ENCODE assay signal across 7 cellular contexts in genomic region chr14:91087470-91087869, GRCh38. TPM values are rescaled to one million over a fixed set of nuclear protein-coding genes. Genes with fewer than 3 reads are reported as not detected.
DNase-seq lines count a peak whose midpoint lies in the region; ATAC-seq, FAIRE-seq and TF ChIP-seq lines count a peak whose summit lies in the region.
"Not testable (repeated sequence)": the region's sequence is repeated elsewhere in the genome, so short reads cannot be mapped to it uniquely, and the experiment has no call there.

No MANE protein-coding gene starts in this region.

- H3K79me2 ChIP-seq in PC-3 (ENCODE audit: low read length) = not testable (repeated sequence)

- H2AFZ ChIP-seq in PC-3 (ENCODE audit: low read length) = peak overlapping the region; percentile 50; the same call in 1 of the 2 replicates

- H3K27ac ChIP-seq in PC-3 (ENCODE audit: low read length); left lung: not testable (repeated sequence)
- H3K27ac ChIP-seq in esophagus squamous epithelium (peak overlapping the region in 3 of 4 donors; percentile 71 to 79 (median 75)), mucosa of rectum (ENCODE audit: low read depth in 2 of 2, low read length in 2 of 2) (peak overlapping the region; percentile 88 to 91)

- H3K4me2 ChIP-seq in PC-3 (ENCODE audit: low read length) = not testable (repeated sequence)

- H3K27ac Mint-ChIP-seq in activated CD8-positive, alpha-beta T cell treated with anti-CD3 and anti-CD28 coated beads, Interleukin-2, amount 10 ng/mL, durations not matched to agents 7 days and 5 days = peak overlapping the region; percentile 27
- H3K27ac Mint-ChIP-seq in stimulated activated effector memory CD8-positive, alpha-beta T cell treated with anti-CD3 and anti-CD28 coated beads, Interleukin-12 subunit alpha, Interleukin-12 subunit beta, amount 100 ng/mL, for 72 hours = peak overlapping the region; percentile 51

- H3K9me2 ChIP-seq in PC-3 (replicated peaks; ENCODE audit: low read length) = not testable (repeated sequence)

- 30 to 42% methylated on average over 4 to 5 of the region's 5 CpGs for WGBS in esophagus squamous epithelium, 2 donors

- not testable (repeated sequence) for H3K9me3 ChIP-seq in PC-3 (ENCODE audit: low read length); esophagus squamous epithelium; left lung; mucosa of rectum (ENCODE audit: control insufficient read depth in 2 of 2, low read length in 2 of 2)

- not testable (repeated sequence) for ATAC-seq in PC-3; activated CD8-positive, alpha-beta T cell treated with anti-CD3 and anti-CD28 coated beads, Interleukin-2, amount 10 ng/mL, durations not matched to agents 7 days and 5 days; stimulated activated effector memory CD8-positive, alpha-beta T cell treated with anti-CD3 and anti-CD28 coated beads, Interleukin-12 subunit alpha, Interleukin-12 subunit beta, amount 100 ng/mL, for 72 hours
- ATAC-seq in left lung = peak; percentile 29

- DNase-seq in PC-3 (peak; percentile 10), bronchial epithelial cell (ENCODE audit: low read depth) (peak; percentile 80)
- DNase-seq in activated CD8-positive, alpha-beta T cell treated with anti-CD3 and anti-CD28 coated beads, Interleukin-2, amount 10 ng/mL, durations not matched to agents 7 days and 5 days; esophagus squamous epithelium (lab: John Stamatoyannopoulos, UW); left lung; stimulated activated effector memory CD8-positive, alpha-beta T cell treated with anti-CD3 and anti-CD28 coated beads, Interleukin-12 subunit alpha, Interleukin-12 subunit beta, amount 100 ng/mL, for 72 hours (ENCODE audit: low spot score in 2 of 2): not testable (repeated sequence)

- H3K27me3 Mint-ChIP-seq in activated CD8-positive, alpha-beta T cell treated with anti-CD3 and anti-CD28 coated beads, Interleukin-2, amount 10 ng/mL, durations not matched to agents 7 days and 5 days (ENCODE audit: low read depth) = not testable (repeated sequence)

- not testable (repeated sequence) for H3K36me3 Mint-ChIP-seq in activated CD8-positive, alpha-beta T cell treated with anti-CD3 and anti-CD28 coated beads, Interleukin-2, amount 10 ng/mL, durations not matched to agents 7 days and 5 days (ENCODE audit: low read depth); stimulated activated effector memory CD8-positive, alpha-beta T cell treated with anti-CD3 and anti-CD28 coated beads, Interleukin-12 subunit alpha, Interleukin-12 subunit beta, amount 100 ng/mL, for 72 hours

- H3K4me1 ChIP-seq in PC-3 (ENCODE audit: insufficient read depth, low read length); left lung: not testable (repeated sequence)
- H3K4me1 ChIP-seq in esophagus squamous epithelium (peaks cover 4 to 21% (median 12%) of the 10 kb centered on the region in 3 donors), mucosa of rectum (ENCODE audit: control insufficient read depth in 2 of 2, insufficient read depth in 2 of 2, low read length in 2 of 2) (peaks cover 33 to 36% of the 10 kb centered on the region in 2 donors)

- CTCF ChIA-PET in PC-3 (lab: Charles Lee) = not testable (repeated sequence)
- CTCF ChIA-PET in activated CD8-positive, alpha-beta T cell treated with anti-CD3 and anti-CD28 coated beads, Interleukin-2, amount 10 ng/mL, durations not matched to agents 7 days and 5 days (lab: Charles Lee) = interaction anchor here (0.8 to 1.3 kb wide), 3 partner anchors 12 to 29 kb away, joined by 3 read pairs; no protein-coding TSS in a partner anchor

- not testable (repeated sequence) for BruUV-seq in PC-3 (replicated peaks; lab: Mats Ljungman, UMichigan)

- H3K4me3 ChIP-seq in PC-3 (ENCODE audit: low read length); bronchial epithelial cell (ENCODE audit: low read depth, low read length); esophagus squamous epithelium; left lung: not testable (repeated sequence)
- peak overlapping the region in 1 of 2 donors; percentile 46 for H3K4me3 ChIP-seq in mucosa of rectum (ENCODE audit: low read length in 2 of 2)

- not testable (repeated sequence) for H3K4me3 Mint-ChIP-seq in activated CD8-positive, alpha-beta T cell treated with anti-CD3 and anti-CD28 coated beads, Interleukin-2, amount 10 ng/mL, durations not matched to agents 7 days and 5 days; stimulated activated effector memory CD8-positive, alpha-beta T cell treated with anti-CD3 and anti-CD28 coated beads, Interleukin-12 subunit alpha, Interleukin-12 subunit beta, amount 100 ng/mL, for 72 hours

- H3K9me3 Mint-ChIP-seq in activated CD8-positive, alpha-beta T cell treated with anti-CD3 and anti-CD28 coated beads, Interleukin-2, amount 10 ng/mL, durations not matched to agents 7 days and 5 days (ENCODE audit: insufficient read depth); stimulated activated effector memory CD8-positive, alpha-beta T cell treated with anti-CD3 and anti-CD28 coated beads, Interleukin-12 subunit alpha, Interleukin-12 subunit beta, amount 100 ng/mL, for 72 hours: not testable (repeated sequence)

- TF ChIP-seq CTCF in PC-3 (conservative IDR thresholded peaks at IDR 0.05; ENCODE audit: low read depth, low read length); bronchial epithelial cell (IDR thresholded peaks at IDR 0.05; ENCODE audit: insufficient read depth, low read length, severe bottlenecking); esophagus squamous epithelium (IDR thresholded peaks at IDR 0.05); left lung (IDR thresholded peaks at IDR 0.05): not testable (repeated sequence)

- FAIRE-seq in bronchial epithelial cell (lab: Jason Lieb, UNC) = not testable (repeated sequence)

- intact Hi-C loops in PC-3 (cut with micrococcal nuclease); esophagus squamous epithelium (cut with DNase I); left lung (cut with DNase I): not testable (repeated sequence)

- H3K9ac ChIP-seq in PC-3 (ENCODE audit: low read length) = not testable (repeated sequence)
- peak overlapping the region; percentile 41 to 60 for H3K9ac ChIP-seq in mucosa of rectum (ENCODE audit: low read depth in 1 of 2, low read length in 2 of 2)

- peaks cover 28% of the 10 kb centered on the region for H3K4me1 Mint-ChIP-seq in activated CD8-positive, alpha-beta T cell treated with anti-CD3 and anti-CD28 coated beads, Interleukin-2, amount 10 ng/mL, durations not matched to agents 7 days and 5 days (ENCODE audit: low read depth)
- peaks cover 16% of the 10 kb centered on the region for H3K4me1 Mint-ChIP-seq in stimulated activated effector memory CD8-positive, alpha-beta T cell treated with anti-CD3 and anti-CD28 coated beads, Interleukin-12 subunit alpha, Interleukin-12 subunit beta, amount 100 ng/mL, for 72 hours

- H3K27me3 ChIP-seq in PC-3 (ENCODE audit: low read length); bronchial epithelial cell (ENCODE audit: control insufficient read depth, insufficient read depth, low read length); esophagus squamous epithelium; left lung; mucosa of rectum (ENCODE audit: control insufficient read depth in 2 of 2, insufficient read depth in 2 of 2, low read length in 2 of 2): not testable (repeated sequence)

- POLR2A ChIA-PET in PC-3 (lab: Charles Lee; ENCODE audit: unreplicated experiment); activated CD8-positive, alpha-beta T cell treated with anti-CD3 and anti-CD28 coated beads, Interleukin-2, amount 10 ng/mL, durations not matched to agents 7 days and 5 days (lab: Charles Lee): not testable (repeated sequence)

- H3F3A ChIP-seq in PC-3 (ENCODE audit: low read length, unreplicated experiment) = not testable (repeated sequence)

- not testable (repeated sequence) for H3K36me3 ChIP-seq in PC-3 (ENCODE audit: low read depth, low read length); bronchial epithelial cell (ENCODE audit: control insufficient read depth, insufficient read depth, low read length); esophagus squamous epithelium; left lung; mucosa of rectum (ENCODE audit: control insufficient read depth in 2 of 2, insufficient read depth in 2 of 2, low read length in 2 of 2)

- H4K20me1 ChIP-seq in PC-3 (ENCODE audit: low read length) = not testable (repeated sequence)

- TF ChIP-seq POLR2A in esophagus squamous epithelium (IDR thresholded peaks at IDR 0.05) = not testable (repeated sequence)

RNA-seq across cellular contexts. Expression of gene DGLUCY, which starts 26.4 kb away (rescaled TPM):
- total RNA-seq in PC-3 (2014; rRNA removed) (0.84 and 0.92 TPM in 2 replicates), bronchial epithelial cell (7.0 and 8.4 TPM in 2 replicates), esophagus squamous epithelium (10 to 100 TPM; 32.6 to 51.3 (median 38.9) TPM), left lung (10 to 100 TPM; 74.9 to 77.0 TPM)
- total RNA-seq in activated CD8-positive, alpha-beta T cell treated with anti-CD3 and anti-CD28 coated beads, Interleukin-2, amount 10 ng/mL, durations not matched to agents 7 days and 5 days = 100 to 1,000 TPM; 111 to 119 TPM

RNA-seq across cellular contexts. Expression of gene RPS6KA5, which starts 27.0 kb away (rescaled TPM):
- 8.6 and 10.7 TPM in 2 replicates for total RNA-seq in PC-3 (2014; rRNA removed)
- 10 to 100 TPM; 50.8 to 53.1 TPM for total RNA-seq in activated CD8-positive, alpha-beta T cell treated with anti-CD3 and anti-CD28 coated beads, Interleukin-2, amount 10 ng/mL, durations not matched to agents 7 days and 5 days
- 1.8 and 2.9 TPM in 2 replicates for total RNA-seq in bronchial epithelial cell
- total RNA-seq in esophagus squamous epithelium = 10 to 100 TPM in 1 of 4 donors, 1 to 10 TPM in 3; 3.1 to 10.5 (median 8.1) TPM
- 1 to 10 TPM; 4.2 to 5.4 TPM for total RNA-seq in left lung
